13 cellular contexts compared by ENCODE assay signal in the genomic region with DNA sequence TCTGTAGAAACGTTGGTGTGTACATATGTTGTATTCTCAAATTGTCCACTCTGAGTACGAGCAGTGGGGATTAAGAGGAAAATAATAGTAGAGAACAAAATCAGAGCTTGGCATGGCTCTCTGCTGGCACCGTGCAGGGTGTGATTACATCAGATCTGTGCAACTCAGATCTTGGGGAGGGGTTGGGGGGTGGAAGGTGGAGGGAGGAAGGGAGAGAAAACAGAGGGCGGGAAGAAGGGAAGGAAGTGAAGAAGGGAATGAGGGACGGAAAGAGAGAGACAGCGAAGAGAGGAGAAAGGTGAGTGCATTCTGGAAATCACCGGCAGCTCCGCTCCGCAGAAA. TPM values are rescaled to one million over a fixed set of nuclear protein-coding genes. Genes with fewer than 3 reads are reported as not detected.
DNase-seq lines count a peak whose midpoint lies in the region; ATAC-seq, FAIRE-seq and TF ChIP-seq lines count a peak whose summit lies in the region.
"Had no signal": no experiment of that assay in that cellular context is flagged by ENCODE, and none has a peak within 500 bp of the region (broad histone marks: within the 10 kb centered on the region; RNA-seq: fewer than 3 reads in every experiment).

No MANE protein-coding gene starts in this region.

- H3K27ac ChIP-seq in liver (ENCODE audit: low read depth in 1 of 2, low read length in 2 of 2) (peak overlapping the region; percentile 41 to 45), HepG2 (ENCODE audit: extremely low read length, insufficient read depth, low read length) (no peak overlapping the region), gastroesophageal sphincter (peak overlapping the region in 3 of 4 donors; percentile 60 to 68 (median 64)), neural progenitor cell (no peak overlapping the region)
- H3K27ac ChIP-seq: BLaER1 had no signal

- TF ChIP-seq POLR2A in HepG2 (IDR thresholded peaks at IDR 0.05; ENCODE audit: insufficient read depth in 1 of 2, low read depth in 2 of 2, low read length in 2 of 2) (no peak), gastroesophageal sphincter (IDR thresholded peaks at IDR 0.05) (peak in 1 of 2 donors; percentile 13)

- POLR2A ChIA-PET in HepG2 (lab: Yijun Ruan, JAX), result no interaction called here

- peaks cover 23% of the 10 kb centered on the region for H3K9me3 Mint-ChIP-seq in neural progenitor cell

- TF ChIP-seq RAD21 in liver (IDR thresholded peaks at IDR 0.05), result no peak
- no peak for TF ChIP-seq RAD21 in HepG2 (CRISPR knock-in tag; IDR thresholded peaks at IDR 0.05)

- in situ Hi-C loops in HepG2 (cut with HindIII; ENCODE audit: extremely low pct_ligation_motif_present, low pct_unique_long_range_greater_than_20kb), result no loop called here

- peaks cover 29% of the 10 kb centered on the region for H3K27me3 Mint-ChIP-seq in neural progenitor cell (ENCODE audit: insufficient read depth, low read depth)

- intact Hi-C loops in HepG2 (cut with micrococcal nuclease; ENCODE audit: unreplicated experiment), result no loop called here

- H3K4me1 Mint-ChIP-seq in neural progenitor cell, result peaks cover 3% of the 10 kb centered on the region
- H3K4me1 Mint-ChIP-seq: central memory CD8-positive, alpha-beta T cell had no signal

- peaks cover 0 to 3% (median 0%) of the 10 kb centered on the region in 4 donors for H3K27me3 ChIP-seq in liver (ENCODE audit: control insufficient read depth in 4 of 4, insufficient read depth in 4 of 4, low read length in 3 of 4)
- H3K27me3 ChIP-seq in HepG2 (ENCODE audit: control insufficient read depth in 1 of 2, insufficient read depth in 2 of 2, low read length in 2 of 2), result peaks cover 0 to 14% of the 10 kb centered on the region in 2 experiments; a peak in 3 of 5 replicates
- H3K27me3 ChIP-seq in gastroesophageal sphincter, result peaks cover 37% of the 10 kb centered on the region
- H3K27me3 ChIP-seq in neural progenitor cell, result peaks cover 37% of the 10 kb centered on the region
- H3K27me3 ChIP-seq: BLaER1 had no signal

- H3K27ac Mint-ChIP-seq in neural progenitor cell, result no peak overlapping the region
- H3K27ac Mint-ChIP-seq: naive B cell had no signal

- H3K4me1 ChIP-seq in liver (ENCODE audit: control insufficient read depth in 4 of 4, insufficient read depth in 4 of 4, low read length in 3 of 4) (peaks cover 0 to 4% (median 2%) of the 10 kb centered on the region in 4 donors), HepG2 (ENCODE audit: insufficient read depth, low read length) (no peaks in the 10 kb centered on the region), gastroesophageal sphincter (peaks cover 0 to 17% (median 0%) of the 10 kb centered on the region in 3 donors), neural progenitor cell (no peaks in the 10 kb centered on the region)
- H3K4me1 ChIP-seq: BLaER1 had no signal

- no peaks in the 10 kb centered on the region for H3K79me2 ChIP-seq in HepG2 (ENCODE audit: insufficient read depth, low read length)
- no peaks in the 10 kb centered on the region for H3K79me2 ChIP-seq in neural progenitor cell (ENCODE audit: low read depth)

- H3K4me3 ChIP-seq in liver (ENCODE audit: low read depth in 1 of 3, low read length in 3 of 3), result peak overlapping the region; percentile 41 to 59 (median 51)
- H3K4me3 ChIP-seq in HepG2 (replicated peaks in 1 of 3; ENCODE audit: insufficient read depth in 1 of 3, low read depth in 2 of 3, low read length in 3 of 3), result no peak overlapping the region
- peak overlapping the region; percentile 18 to 58 for H3K4me3 ChIP-seq in gastroesophageal sphincter
- peak overlapping the region; percentile 55 for H3K4me3 ChIP-seq in neural progenitor cell
- H3K4me3 ChIP-seq: BLaER1 had no signal

- no TSS peak for BruUV-seq in HepG2 (replicated peaks; lab: Mats Ljungman, UMichigan)

- no peak overlapping the region for H3K4me2 ChIP-seq in HepG2 (ENCODE audit: low read depth, low read length)
- H3K4me2 ChIP-seq in neural progenitor cell, result peak overlapping the region; percentile 78
- H3K4me2 ChIP-seq: BLaER1 had no signal

- TF ChIP-seq CTCF in liver (IDR thresholded peaks at IDR 0.05; ENCODE audit: low read depth, low read length, missing input control), result no peak
- TF ChIP-seq CTCF in HepG2 (CRISPR knock-in tag; IDR thresholded peaks at IDR 0.05), result no peak
- no peak for TF ChIP-seq CTCF in gastroesophageal sphincter (IDR thresholded peaks at IDR 0.05)
- TF ChIP-seq CTCF in neural progenitor cell (IDR thresholded peaks at IDR 0.05), result no peak

- WGBS in liver, result 19% methylated on average over 9 of the region's 9 CpGs
- 53% methylated on average over 9 of the region's 9 CpGs for WGBS in HepG2 (ENCODE audit: low lambda C conversion rate)
- 16 to 18% methylated on average over 4 to 9 of the region's 9 CpGs for whole genome bisulfite sequencing in gastroesophageal sphincter (ENCODE audit: low coverage in 1 of 2), 2 donors

- no peak for DNase-seq in HepG2 (ENCODE audit: low spot score)
- no peak for DNase-seq in neural progenitor cell (ENCODE audit: low spot score)
- DNase-seq in SHP77 treated with DMSO at 0.1 percent for 48 hours (lab: John Stamatoyannopoulos, UW), result no peak
- no peak for DNase-seq in hypothalamus (lab: John Stamatoyannopoulos, UW)
- DNase-seq: IMR-90, naive B cell had no signal

- ATAC-seq in HepG2 (no peak), gastroesophageal sphincter (peak; percentile 83), GM18870 (IDR thresholded peaks at IDR 0.05; ENCODE audit: unreplicated experiment) (no peak), GM19463 (IDR thresholded peaks at IDR 0.05; ENCODE audit: unreplicated experiment) (no peak)
- ATAC-seq: SK-N-SH treated with all-trans-retinoic acid at 6 μM for 48 hours had no signal

- H3K9me3 ChIP-seq in liver (ENCODE audit: control insufficient read depth in 4 of 4, low read length in 3 of 4) (peaks cover 0 to 6% (median under 1%) of the 10 kb centered on the region in 4 donors), HepG2 (ENCODE audit: low read length) (0 out of 2 replicates have a peak, but pooled peaks cover 5% of the 10 kb centered on the region), gastroesophageal sphincter (peaks cover 0 to 8% (median 0%) of the 10 kb centered on the region in 3 donors), neural progenitor cell (ENCODE audit: low read depth) (no peaks in the 10 kb centered on the region)

- H3K4me3 Mint-ChIP-seq in neural progenitor cell, result no peak overlapping the region
- H3K4me3 Mint-ChIP-seq: central memory CD8-positive, alpha-beta T cell; naive B cell had no signal

- no peaks in the 10 kb centered on the region for H3F3A ChIP-seq in neural progenitor cell (ENCODE audit: low read depth)

- H4K20me1 ChIP-seq in HepG2 (ENCODE audit: insufficient read depth, low read length) (no peaks in the 10 kb centered on the region), neural progenitor cell (ENCODE audit: low read depth) (no peaks in the 10 kb centered on the region)
- H4K20me1 ChIP-seq: BLaER1 had no signal

- CTCF ChIA-PET in HepG2 (lab: Yijun Ruan, JAX; ENCODE audit: low intra/inter-chr PET ratio, low total read pairs), result no interaction called here

- peaks cover 1% of the 10 kb centered on the region for H3K36me3 Mint-ChIP-seq in neural progenitor cell

- H3K36me3 ChIP-seq in liver (ENCODE audit: control insufficient read depth in 4 of 4, insufficient read depth in 3 of 4, low read depth in 1 of 4, low read length in 3 of 4) (no peaks in the 10 kb centered on the region), HepG2 (replicated peaks in 1 of 2; ENCODE audit: control insufficient read depth in 1 of 2, insufficient read depth in 2 of 2, low read length in 2 of 2) (no peaks in the 10 kb centered on the region), gastroesophageal sphincter (no peaks in the 10 kb centered on the region), neural progenitor cell (no peaks in the 10 kb centered on the region)
- H3K36me3 ChIP-seq: BLaER1 had no signal

- H3K9ac ChIP-seq in liver (ENCODE audit: low read depth in 1 of 2, low read length in 2 of 2), result no peak overlapping the region
- H3K9ac ChIP-seq in HepG2 (ENCODE audit: insufficient read depth, low read depth, low read length), result no peak overlapping the region
- no peak overlapping the region for H3K9ac ChIP-seq in neural progenitor cell
- H3K9ac ChIP-seq: BLaER1 had no signal

- TF ChIP-seq EP300 in HepG2 (IDR thresholded peaks at IDR 0.05; ENCODE audit: low read depth in 2 of 2, low read length in 2 of 2), result no peak
- no peak for TF ChIP-seq EP300 in HepG2 (CRISPR knock-in tag; IDR thresholded peaks at IDR 0.05; ENCODE audit: borderline replicate concordance)
- TF ChIP-seq EP300 in gastroesophageal sphincter (IDR thresholded peaks at IDR 0.05), result no peak

- H2AFZ ChIP-seq in HepG2 (ENCODE audit: low read length), result no peak overlapping the region
- H2AFZ ChIP-seq in neural progenitor cell (replicated peaks), result peak overlapping the region; percentile 97

- no peak for FAIRE-seq in HepG2 (lab: Jason Lieb, UNC)

TF ChIP-seq in liver, 16 proteins besides CTCF, POLR2A, EP300 and RAD21 (continues in another document):
- TF ChIP-seq RXRA (IDR thresholded peaks at IDR 0.05), result no peak

RNA-seq across cellular contexts. Expression of a gene that starts 30.9 kb away (rescaled TPM):
- total RNA-seq in liver, result 10 to 100 TPM in 1 of 2 donors, under 1 TPM in 1; 0.28 to 46.9 TPM
- polyA plus RNA-seq in liver, result 10 to 100 TPM in 1 of 2 donors, 1 to 10 TPM in 1; 6.5 to 11.6 TPM
- total RNA-seq in HepG2 (2016; rRNA removed; fragmentation: Illumina TruSeq; extraction: Trizol), result 0.02 and 0.36 TPM in 2 replicates
- total RNA-seq in HepG2 (2016; cell fraction: cytosol; rRNA removed; fragmentation: Illumina TruSeq; extraction: Trizol; ENCODE audit: low read depth), result not detected in 2 replicates
- 0.12 TPM in 1 of 2 replicates, not detected in the other for total RNA-seq in HepG2 (2016; cell fraction: insoluble cytoplasmic fraction; rRNA removed; fragmentation: Illumina TruSeq; extraction: Trizol)
- total RNA-seq in HepG2 (2016; cell fraction: membrane; rRNA removed; fragmentation: Illumina TruSeq; extraction: Trizol), result 0.10 and 0.37 TPM in 2 replicates
- not detected in 2 replicates for total RNA-seq in HepG2 (2016; cell fraction: nucleus; rRNA removed; fragmentation: Illumina TruSeq; extraction: Trizol)
- polyA plus RNA-seq in HepG2 (2011; rRNA removed), result 0.04 and 0.09 TPM in 2 replicates
- 0.03 and 0.04 TPM in 2 replicates for polyA plus RNA-seq in HepG2 (2011; cell fraction: cytosol; rRNA removed)
- polyA plus RNA-seq in HepG2 (2011; cell fraction: nucleus; rRNA removed), result 0.07 and 0.10 TPM in 2 replicates
- polyA plus RNA-seq in HepG2 (2012), result 0.05 and 0.13 TPM in 2 replicates
- polyA plus RNA-seq in HepG2 (2016; cell fraction: cytosol; fragmentation: Illumina TruSeq; extraction: Trizol; ENCODE audit: low read depth), result not detected in 2 replicates
- polyA plus RNA-seq in HepG2 (2016; cell fraction: insoluble cytoplasmic fraction; fragmentation: Illumina TruSeq; extraction: Trizol; ENCODE audit: low read depth), result 0.04 and 0.19 TPM in 2 replicates
- 0.02 TPM in 1 of 2 replicates, not detected in the other for polyA plus RNA-seq in HepG2 (2016; cell fraction: membrane; fragmentation: Illumina TruSeq; extraction: Trizol; ENCODE audit: low read depth)
- not detected in 2 replicates for polyA plus RNA-seq in HepG2 (2016; cell fraction: nucleus; fragmentation: Illumina TruSeq; extraction: Trizol; ENCODE audit: insufficient read depth, low read depth)
- polyA minus RNA-seq in HepG2 (2011; rRNA and poly(A)+ RNA removed; ENCODE audit: low replicate concordance), result 0.34 TPM in 1 of 2 replicates, not detected in the other
- polyA minus RNA-seq in HepG2 (2011; cell fraction: cytosol; rRNA and poly(A)+ RNA removed), result not detected in 2 replicates
- not detected in 2 replicates for polyA minus RNA-seq in HepG2 (2011; cell fraction: nucleus; rRNA and poly(A)+ RNA removed)
- 10 to 100 TPM in 2 of 4 donors, 1 to 10 TPM in 2; 4.9 to 14.0 (median 11.3) TPM for total RNA-seq in gastroesophageal sphincter
- total RNA-seq in neural progenitor cell (ENCODE audit: low replicate concordance), result 1.1 and 1.5 TPM in 2 replicates
- total RNA-seq: IMR-90 had no signal

Comparison
In these comparisons a context has a peak if more than half of its experiments do, and no peak if none do; other contexts are left out.
1. H3K27ac ChIP-seq: peak in liver (2 of 2) and gastroesophageal sphincter (3 of 4); none in HepG2 (single experiment) and neural progenitor cell (single experiment).
2. H3K4me3 ChIP-seq: peak in liver (3 of 3), gastroesophageal sphincter (2 of 2) and neural progenitor cell (single experiment); none in HepG2 (0 of 3).